15 cellular contexts compared by ENCODE assay signal in genomic region chr1:64826991-64827390, GRCh38.
A peak's percentile ranks its signal among the peaks of the same experiment; 100 is the strongest.
DNase-seq lines count a peak whose midpoint lies in the region; ATAC-seq and TF ChIP-seq lines count a peak whose summit lies in the region.
"Had no signal": no experiment of that assay in that cellular context is flagged by ENCODE, and none has a peak within 500 bp of the region (broad histone marks: within the 10 kb centered on the region; RNA-seq: fewer than 3 reads in every experiment).

No MANE protein-coding gene starts in this region.

- H3K4me1 Mint-ChIP-seq in T-cell: peaks cover 46 to 53% (median 50%) of the 10 kb centered on the region in 3 donors

- POLR2A ChIA-PET in T-cell (lab: Charles Lee): interaction anchor here in 1 of 2 donors (0.6 kb wide), 2 partner anchors 8 to 136 kb away, joined by 4 to 5 read pairs; no protein-coding TSS in a partner anchor

- H3K4me3 Mint-ChIP-seq in T-cell: peak overlapping the region; percentile 22 to 62 (median 55)

- no peaks in the 10 kb centered on the region for H3K9me3 Mint-ChIP-seq in T-cell

- no peak for TF ChIP-seq CTCF in GM20000 (IDR thresholded peaks at IDR 0.05; ENCODE audit: extremely low read depth, missing control alignments)

- CTCF ChIA-PET in T-cell (lab: Charles Lee): interaction anchor here (0.6 to 1.0 kb wide), 6 partner anchors 13 to 221 kb away, joined by 3 to 5 read pairs (median 3); no protein-coding TSS in a partner anchor

- H3K27me3 Mint-ChIP-seq in T-cell: no peaks in the 10 kb centered on the region

- H3K36me3 Mint-ChIP-seq in T-cell: no peaks in the 10 kb centered on the region

- ATAC-seq in GM21528 (IDR thresholded peaks at IDR 0.05; ENCODE audit: low FRiP score, unreplicated experiment): peak; percentile 59
- ATAC-seq in T-cell (replicated peaks in 1 of 4): peak; percentile 45 to 74 (median 50)
- ATAC-seq in HG03045 (IDR thresholded peaks at IDR 0.05; ENCODE audit: unreplicated experiment): no peak

- DNase-seq in ELR (ENCODE audit: low read depth): peak; percentile 36
- no peak for DNase-seq in T-cell
- peak; percentile 42 for DNase-seq in iris pigment epithelial cell (ENCODE audit: low read depth)
- no peak for DNase-seq in glomerular visceral epithelial cell (ENCODE audit: extremely low spot score)
- DNase-seq in GM20000 (ENCODE audit: low spot score): no peak
- DNase-seq in RPMI8226: no peak
- DNase-seq: dermis blood vessel endothelial cell, DMS 273 treated with DMSO at 0.1 percent for 48 hours, H7, head of caudate nucleus, mammary epithelial cell, NCI-H2029 treated with DMSO at 0.1 percent for 48 hours, testis had no signal

- peak overlapping the region; percentile 84 to 88 for H3K27ac Mint-ChIP-seq in T-cell

Comparison
In these comparisons a context has a peak if more than half of its experiments do, and no peak if none do; other contexts are left out.
1. DNase-seq: peak in ELR (single experiment) and iris pigment epithelial cell (single experiment); none in T-cell (0 of 34), glomerular visceral epithelial cell (single experiment), GM20000 (single experiment) and RPMI8226 (single experiment).